In the genomic region with DNA sequence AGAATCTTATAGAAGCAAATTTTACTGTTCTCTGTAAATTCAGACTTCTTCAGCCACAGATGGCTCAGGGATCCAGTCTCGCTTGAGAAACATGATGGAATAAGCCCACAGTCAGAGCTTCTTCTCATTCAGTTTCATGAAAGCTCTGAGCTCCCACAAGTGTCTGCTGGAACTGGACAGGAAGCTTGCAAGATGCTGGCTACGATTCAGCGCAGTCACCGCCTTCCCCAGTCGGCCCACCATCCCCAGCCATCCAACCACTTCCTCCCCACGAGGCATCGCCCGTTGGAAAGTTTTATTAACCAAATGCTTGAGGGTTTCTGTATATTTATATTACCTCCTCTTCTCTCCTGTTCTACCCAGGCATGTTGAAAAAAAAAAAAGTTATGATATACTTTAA, we compare ENCODE assay signal across 9 cellular contexts.
DNase-seq lines count a peak whose midpoint lies in the region; ATAC-seq and TF ChIP-seq lines count a peak whose summit lies in the region.
"Had no signal": no experiment of that assay in that cellular context is flagged by ENCODE, and none has a peak within 500 bp of the region (broad histone marks: within the 10 kb centered on the region; RNA-seq: fewer than 3 reads in every experiment).

No MANE protein-coding gene starts in this region.

- intact Hi-C loops in colonic mucosa (cut with DNase I): no loop called here
- intact Hi-C loops in esophagus squamous epithelium (cut with DNase I): loop anchor here (10.0 kb wide), 1 partner anchor 119 kb away; no protein-coding TSS in a partner anchor

- peak; percentile 93 for DNase-seq in GF-D8 (lab: John Stamatoyannopoulos, UW)
- peak; percentile 88 for DNase-seq in HT1080 (ENCODE audit: low read depth)
- DNase-seq in colonic mucosa: peak; percentile 32
- peak; percentile 47 for DNase-seq in pons (ENCODE audit: low spot score)
- no peak for DNase-seq in esophagus squamous epithelium (lab: John Stamatoyannopoulos, UW)
- DNase-seq in activated effector memory CD4-positive, alpha-beta T cell treated with Interleukin-2 at 50 U/mL for 16 hours: no peak
- DNase-seq in NCI-H146 (lab: John Stamatoyannopoulos, UW): no peak

- H3K27ac ChIP-seq in colonic mucosa (no peak overlapping the region), esophagus squamous epithelium (peak overlapping the region in 1 of 4 donors; percentile 27)
- H3K27ac ChIP-seq: cardiac muscle cell had no signal

- H3K4me3 ChIP-seq in colonic mucosa (no peak overlapping the region), esophagus squamous epithelium (no peak overlapping the region)
- H3K4me3 ChIP-seq: cardiac muscle cell had no signal

- no peaks in the 10 kb centered on the region for H3K27me3 ChIP-seq in colonic mucosa
- H3K27me3 ChIP-seq in esophagus squamous epithelium: no peaks in the 10 kb centered on the region
- H3K27me3 ChIP-seq: cardiac muscle cell had no signal

- H3K36me3 ChIP-seq in colonic mucosa: no peaks in the 10 kb centered on the region
- no peaks in the 10 kb centered on the region for H3K36me3 ChIP-seq in esophagus squamous epithelium
- H3K36me3 ChIP-seq: cardiac muscle cell had no signal

- H3K9me3 ChIP-seq in colonic mucosa (no peaks in the 10 kb centered on the region), esophagus squamous epithelium (no peaks in the 10 kb centered on the region)

- TF ChIP-seq POLR2A in esophagus squamous epithelium (IDR thresholded peaks at IDR 0.05): no peak

- H3K4me1 ChIP-seq in colonic mucosa: peaks cover 10% of the 10 kb centered on the region
- H3K4me1 ChIP-seq in esophagus squamous epithelium: peaks cover 16 to 50% (median 26%) of the 10 kb centered on the region in 3 donors

- 35 to 44% methylated on average over 8 of the region's 8 CpGs for WGBS in esophagus squamous epithelium, 2 donors

- no peak for ATAC-seq in HG02973 (IDR thresholded peaks at IDR 0.05; ENCODE audit: unreplicated experiment)

- no peak for TF ChIP-seq CTCF in colonic mucosa (IDR thresholded peaks at IDR 0.05)
- no peak for TF ChIP-seq CTCF in esophagus squamous epithelium (IDR thresholded peaks at IDR 0.05)

- H3K9ac ChIP-seq in colonic mucosa (ENCODE audit: low read depth in 2 of 2, low read length in 2 of 2): no peak overlapping the region

Comparison
In these comparisons a context has a peak if more than half of its experiments do, and no peak if none do; other contexts are left out.
1. DNase-seq: peak in GF-D8 (single experiment), HT1080 (single experiment), colonic mucosa (single experiment) and pons (single experiment); none in esophagus squamous epithelium (single experiment), activated effector memory CD4-positive, alpha-beta T cell treated with Interleukin-2 at 50 U/mL for 16 hours (single experiment) and NCI-H146 (single experiment).